Comparison of ENCODE assay signal across 10 cellular contexts in genomic region chr5:179270581-179271300, GRCh38.
A peak's percentile ranks its signal among the peaks of the same experiment; 100 is the strongest.
DNase-seq lines count a peak whose midpoint lies in the region; TF ChIP-seq lines count a peak whose summit lies in the region.
"Had no signal": no experiment of that assay in that cellular context is flagged by ENCODE, and none has a peak within 500 bp of the region (broad histone marks: within the 10 kb centered on the region; RNA-seq: fewer than 3 reads in every experiment).

No MANE protein-coding gene starts in this region.

- peak overlapping the region; percentile 28 for H2BK5ac ChIP-seq in neuronal stem cell (ENCODE audit: low read length)

- intact Hi-C loops in breast epithelium (cut with DNase I; ENCODE audit: low total_unique reads), result no loop called here
- intact Hi-C loops in mammary epithelial cell (cut with micrococcal nuclease), result no loop called here
- intact Hi-C loops in vagina (cut with DNase I), result loop anchor here (5.0 kb wide), 1 partner anchor 72 kb away; no protein-coding TSS in a partner anchor

- H2BK15ac ChIP-seq in neuronal stem cell (ENCODE audit: low read length), result peak overlapping the region; percentile 69

- H4K20me1 ChIP-seq in mammary epithelial cell (ENCODE audit: insufficient read depth, low read length), result no peaks in the 10 kb centered on the region

- H3K18ac ChIP-seq in neuronal stem cell (ENCODE audit: low read length), result peak overlapping the region; percentile 90

- H3K36me3 ChIP-seq in breast epithelium, result no peaks in the 10 kb centered on the region
- H3K36me3 ChIP-seq in mammary epithelial cell (ENCODE audit: insufficient read depth, low read length), result no peaks in the 10 kb centered on the region
- no peaks in the 10 kb centered on the region for H3K36me3 ChIP-seq in neuronal stem cell (replicated peaks in 1 of 2; ENCODE audit: control insufficient read depth in 2 of 2, insufficient read depth in 2 of 2, low read length in 2 of 2)
- H3K36me3 ChIP-seq in vagina, result no peaks in the 10 kb centered on the region

- H3K4me3 ChIP-seq in breast epithelium (no peak overlapping the region), mammary epithelial cell (replicated peaks in 1 of 3; ENCODE audit: insufficient read depth in 1 of 3, low read depth in 2 of 3, low read length in 3 of 3) (no peak overlapping the region), foreskin fibroblast (ENCODE audit: low read depth in 1 of 2, low read length in 2 of 2) (no peak overlapping the region), neuronal stem cell (ENCODE audit: low read length in 2 of 2) (no peak overlapping the region), vagina (no peak overlapping the region)

- no peak overlapping the region for H3K4ac ChIP-seq in neuronal stem cell (ENCODE audit: low read length)

- no peak overlapping the region for H2AFZ ChIP-seq in mammary epithelial cell (ENCODE audit: low read depth, low read length)
- no peak overlapping the region for H2AFZ ChIP-seq in neuronal stem cell (ENCODE audit: low read length)

- no peak overlapping the region for H4K91ac ChIP-seq in neuronal stem cell (ENCODE audit: low read depth, low read length, poor library complexity)

- H2BK12ac ChIP-seq in neuronal stem cell (ENCODE audit: low read length), result peak overlapping the region; percentile 79

- in situ Hi-C loops in mammary epithelial cell (cut with MboI; ENCODE audit: low sequenced_read_pairs in 2 of 2), result no loop called here

- peaks cover 0 to 35% of the 10 kb centered on the region in 2 donors for H3K4me1 ChIP-seq in breast epithelium
- H3K4me1 ChIP-seq in mammary epithelial cell (ENCODE audit: insufficient read depth, low read length), result no peaks in the 10 kb centered on the region
- H3K4me1 ChIP-seq in neuronal stem cell (ENCODE audit: control insufficient read depth in 2 of 2, insufficient read depth in 1 of 2, low read depth in 1 of 2, low read length in 2 of 2), result peaks cover 0 to 6% of the 10 kb centered on the region in 2 donors
- H3K4me1 ChIP-seq in vagina, result peaks cover 95% of the 10 kb centered on the region

- peak overlapping the region; percentile 86 for H3K14ac ChIP-seq in neuronal stem cell (ENCODE audit: low read length)

- H3K23ac ChIP-seq in neuronal stem cell (ENCODE audit: low read depth, low read length, poor library complexity), result no peak overlapping the region

- H3K4me2 ChIP-seq in mammary epithelial cell (ENCODE audit: insufficient read depth, low read depth, low read length) (no peak overlapping the region), neuronal stem cell (ENCODE audit: insufficient read depth, low read length, poor library complexity, severe bottlenecking) (peak overlapping the region; percentile 4)

- TF ChIP-seq POLR2A in breast epithelium (IDR thresholded peaks at IDR 0.05), result no peak
- no peak for TF ChIP-seq POLR2A in vagina (IDR thresholded peaks at IDR 0.05)

- H3K9ac ChIP-seq in mammary epithelial cell (ENCODE audit: insufficient read depth, low read length), result no peak overlapping the region
- peak overlapping the region; percentile 38 for H3K9ac ChIP-seq in neuronal stem cell (ENCODE audit: low read depth, low read length, poor library complexity)

- H3K9me3 ChIP-seq in breast epithelium, result no peaks in the 10 kb centered on the region
- H3K9me3 ChIP-seq in mammary epithelial cell (replicated peaks; ENCODE audit: insufficient read depth, low read length), result peaks cover 60% of the 10 kb centered on the region
- H3K9me3 ChIP-seq in neuronal stem cell (replicated peaks in 1 of 2; ENCODE audit: control insufficient read depth in 2 of 2, insufficient read depth in 1 of 2, low read depth in 1 of 2, low read length in 2 of 2), result peaks cover 0 to 3% of the 10 kb centered on the region in 2 donors
- H3K9me3 ChIP-seq in vagina, result no peaks in the 10 kb centered on the region

- no TSS peak for BruUV-seq in mammary epithelial cell (replicated peaks; lab: Mats Ljungman, UMichigan)

- peaks cover 5% of the 10 kb centered on the region for H3K79me1 ChIP-seq in neuronal stem cell (ENCODE audit: low read depth, low read length)

- peak in 1 of 2 donors; percentile 52 for DNase-seq in breast epithelium (ENCODE audit: low spot score in 2 of 2)
- DNase-seq in mammary epithelial cell, result no peak
- peak; percentile 43 to 76 for DNase-seq in foreskin fibroblast
- DNase-seq in neuronal stem cell (ENCODE audit: low spot score), result no peak
- DNase-seq in vagina (ENCODE audit: extremely low spot score in 2 of 2), result peak in 1 of 2 donors; percentile 88
- no peak for DNase-seq in stimulated activated CD4-positive, alpha-beta T cell treated with anti-CD3 and anti-CD28 coated beads, Interleukin-4, amount 100 ng/mL, for 4 hours
- DNase-seq in nucleus accumbens (lab: John Stamatoyannopoulos, UW), result no peak
- no peak for DNase-seq in NCI-H146 treated with DMSO at 0.1 percent for 48 hours (lab: John Stamatoyannopoulos, UW; ENCODE audit: unreplicated experiment)
- DNase-seq: NCI-H2029, T-helper 9 cell had no signal

- H3K27me3 ChIP-seq in breast epithelium (no peaks in the 10 kb centered on the region), mammary epithelial cell (ENCODE audit: insufficient read depth, low read length) (no peaks in the 10 kb centered on the region), neuronal stem cell (ENCODE audit: control insufficient read depth in 3 of 3, insufficient read depth in 3 of 3, low read depth in 1 of 3, low read length in 3 of 3) (peaks cover 0 to under 1% (median 0%) of the 10 kb centered on the region in 3 experiments), vagina (no peaks in the 10 kb centered on the region)

- H2BK120ac ChIP-seq in neuronal stem cell (ENCODE audit: low read depth, low read length), result no peak overlapping the region

- no peak for TF ChIP-seq CTCF in breast epithelium (IDR thresholded peaks at IDR 0.05)
- no peak for TF ChIP-seq CTCF in mammary epithelial cell (conservative IDR thresholded peaks at IDR 0.05 in 1 of 2, IDR thresholded peaks at IDR 0.05 in 1 of 2; ENCODE audit: extremely low read depth in 1 of 2, insufficient read depth in 1 of 2, low read depth in 1 of 2, low read length in 2 of 2)
- no peak for TF ChIP-seq CTCF in foreskin fibroblast (IDR thresholded peaks at IDR 0.05; ENCODE audit: low read depth, low read length)
- no peak for TF ChIP-seq CTCF in vagina (IDR thresholded peaks at IDR 0.05)

- dilution Hi-C loops in mammary epithelial cell (cut with HindIII; ENCODE audit: low sequenced_read_pairs), result no loop called here

- WGBS in mammary epithelial cell (ENCODE audit: low coverage, missing lambda C conversion rate), result 47% methylated on average over 9 of the region's 12 CpGs
- WGBS in neuronal stem cell (ENCODE audit: extremely low coverage in 2 of 2, insufficient read length in 2 of 2, insufficient replicate concordance in 1 of 2), 2 donors, result no CpG with 5 or more reads among the region's 12 CpGs

- peak overlapping the region; percentile 9 for H4K8ac ChIP-seq in neuronal stem cell (ENCODE audit: low read depth, low read length)

- no peaks in the 10 kb centered on the region for H3K79me2 ChIP-seq in mammary epithelial cell (ENCODE audit: insufficient read depth, low read length)

- H3K27ac ChIP-seq in breast epithelium, result peak overlapping the region; percentile 89 to 97
- H3K27ac ChIP-seq in mammary epithelial cell (ENCODE audit: insufficient read depth, low read depth, low read length), result no peak overlapping the region
- H3K27ac ChIP-seq in neuronal stem cell (replicated peaks; ENCODE audit: low read length), result no peak overlapping the region
- H3K27ac ChIP-seq in vagina, result peak overlapping the region; percentile 87

- CTCF ChIA-PET in mammary epithelial cell (lab: Charles Lee; ENCODE audit: low non-redundant PET), result no interaction called here

- peak overlapping the region; percentile 73 for H2AK5ac ChIP-seq in neuronal stem cell (ENCODE audit: low read depth, low read length)

Comparison
In these comparisons a context has a peak if more than half of its experiments do, and no peak if none do; other contexts are left out.
1. H3K27ac ChIP-seq: peak in breast epithelium (2 of 2) and vagina (single experiment); none in mammary epithelial cell (single experiment) and neuronal stem cell (single experiment).
2. DNase-seq: peak in foreskin fibroblast (2 of 2); none in mammary epithelial cell (single experiment), neuronal stem cell (single experiment), stimulated activated CD4-positive, alpha-beta T cell treated with anti-CD3 and anti-CD28 coated beads, Interleukin-4, amount 100 ng/mL, for 4 hours (0 of 2), nucleus accumbens (0 of 56) and NCI-H146 treated with DMSO at 0.1 percent for 48 hours (single experiment).